Comparison of ENCODE assay signal across 1 cellular context in genomic region chr6:85580878-85581267, GRCh38.
TF ChIP-seq lines count a peak whose summit lies in the region.

No MANE protein-coding gene starts in this region.

TF ChIP-seq in K562, 482 proteins besides CTCF, POLR2A, EP300 and RAD21 (continued from another document and continues in another):
- TF ChIP-seq PBX2 (CRISPR knock-in tag; IDR thresholded peaks at IDR 0.05; ENCODE audit: low read depth) (no peak), PBX2 (tag; conservative IDR thresholded peaks at IDR 0.05; ENCODE audit: low read depth) (no peak), PHB (CRISPR knock-in tag; IDR thresholded peaks at IDR 0.05) (no peak), NCOA6 (IDR thresholded peaks at IDR 0.05) (no peak), VEZF1 (CRISPR knock-in tag; IDR thresholded peaks at IDR 0.05) (no peak), ESRRA (IDR thresholded peaks at IDR 0.05; ENCODE audit: borderline replicate concordance, low read depth) (0 out of 2 replicates have a peak, but pooled peaks have one; percentile 36), ELF4 (CRISPR knock-in tag; IDR thresholded peaks at IDR 0.05) (no peak), USF1 (CRISPR knock-in tag; IDR thresholded peaks at IDR 0.05) (no peak), HNRNPUL1 (IDR thresholded peaks at IDR 0.05; ENCODE audit: low read length) (no peak), ZNF395 (CRISPR knock-in tag; IDR thresholded peaks at IDR 0.05) (no peak), EHMT2 (IDR thresholded peaks at IDR 0.05) (0 out of 2 replicates have a peak, but pooled peaks have one; percentile 20), ARNT (IDR thresholded peaks at IDR 0.05) (no peak), ILF3 (IDR thresholded peaks at IDR 0.05; ENCODE audit: borderline replicate concordance) (no peak), NRF1 (conservative IDR thresholded peaks at IDR 0.05 in 1 of 2, IDR thresholded peaks at IDR 0.05 in 1 of 2) (peak; percentile 51 to 63), FIP1L1 (IDR thresholded peaks at IDR 0.05; ENCODE audit: low read depth, low read length, poor library complexity, severe bottlenecking) (no peak), ZNF77 (CRISPR knock-in tag; IDR thresholded peaks at IDR 0.05) (no peak), GTF2F1 (IDR thresholded peaks at IDR 0.05; ENCODE audit: low read depth, low read length) (no peak), ZNF717 (CRISPR knock-in tag; IDR thresholded peaks at IDR 0.05) (no peak), HOMEZ (CRISPR knock-in tag; IDR thresholded peaks at IDR 0.05) (no peak), GTF2A2 (tag; IDR thresholded peaks at IDR 0.05) (no peak), KAT2B (IDR thresholded peaks at IDR 0.05; ENCODE audit: low read depth, low read length) (no peak), CBX3 (IDR thresholded peaks at IDR 0.05; ENCODE audit: borderline replicate concordance in 1 of 2, low read length in 2 of 2) (peak in 1 of 2 experiments; percentile 41; a peak in 1 of 3 replicates), SPI1 (IDR thresholded peaks at IDR 0.05; ENCODE audit: borderline replicate concordance, low read depth, low read length) (no peak), GTF2B (IDR thresholded peaks at IDR 0.05; ENCODE audit: extremely low read depth, insufficient read length) (no peak), ZBTB40 (IDR thresholded peaks at IDR 0.05) (no peak), ZBTB40 (CRISPR knock-in tag; IDR thresholded peaks at IDR 0.05) (no peak), ZBTB5 (IDR thresholded peaks at IDR 0.05) (no peak), TBP (optimal IDR thresholded peaks at IDR 0.05; ENCODE audit: low read depth, low read length) (no peak), NR2C1 (IDR thresholded peaks at IDR 0.05) (no peak), NR2C1 (tag; IDR thresholded peaks at IDR 0.05) (no peak), PTTG1 (tag; IDR thresholded peaks at IDR 0.05; ENCODE audit: low read depth) (no peak), ZNF695 (CRISPR knock-in tag; IDR thresholded peaks at IDR 0.05) (no peak), RBM14 (IDR thresholded peaks at IDR 0.05; ENCODE audit: borderline replicate concordance, insufficient read depth, low read depth, low read length) (no peak), KAT7 (CRISPR knock-in tag; IDR thresholded peaks at IDR 0.05; ENCODE audit: borderline replicate concordance) (no peak), CREB3 (tag; conservative IDR thresholded peaks at IDR 0.05; ENCODE audit: low read depth) (no peak), HLTF (IDR thresholded peaks at IDR 0.05) (no peak), WHSC1 (IDR thresholded peaks at IDR 0.05; ENCODE audit: low read length) (no peak), SMARCC2 (IDR thresholded peaks at IDR 0.05; ENCODE audit: low read depth) (no peak), ZNF217 (CRISPR knock-in tag; IDR thresholded peaks at IDR 0.05) (no peak), MNT (conservative IDR thresholded peaks at IDR 0.05) (no peak), LCOR (CRISPR knock-in tag; IDR thresholded peaks at IDR 0.05) (no peak)
